In genomic region chr2:130341562-130342019, GRCh38 we compare ENCODE assay signal across 8 cellular contexts. TPM values are rescaled to one million over a fixed set of nuclear protein-coding genes. Genes with fewer than 3 reads are reported as not detected.
DNase-seq lines count a peak whose midpoint lies in the region; ATAC-seq and TF ChIP-seq lines count a peak whose summit lies in the region.

No MANE protein-coding gene starts in this region.

- peaks cover 3% of the 10 kb centered on the region; the same call in 1 of the 2 replicates for H4K20me1 ChIP-seq in PC-9 (ENCODE audit: insufficient read depth)

- H3K9me3 Mint-ChIP-seq in effector memory CD8-positive, alpha-beta T cell: no peaks in the 10 kb centered on the region
- no peaks in the 10 kb centered on the region for H3K9me3 Mint-ChIP-seq in nephron

- H3K4me3 Mint-ChIP-seq in effector memory CD8-positive, alpha-beta T cell: peak overlapping the region; percentile 95 to 100
- peak overlapping the region; percentile 97 to 100 (median 99) for H3K4me3 Mint-ChIP-seq in nephron

- BruUV-seq in PC-9 (replicated peaks; lab: Mats Ljungman, UMichigan): no TSS peak

- no peak for ATAC-seq in effector memory CD8-positive, alpha-beta T cell (replicated peaks)

- POLR2A ChIA-PET in PC-9 (lab: Charles Lee; ENCODE audit: unreplicated experiment) (interaction anchor here (0.6 kb wide), 1 partner anchor 161 kb away, joined by 22 read pairs; no protein-coding TSS in a partner anchor), HEK293T (lab: Yijun Ruan, JAX) (interaction anchor here (1.6 to 4.0 kb wide), 8 partner anchors 9 to 161 kb away, joined by 5 to 60 read pairs (median 8); partner anchors contain the start of genes PTPN18 and SMPD4)

- peak overlapping the region; percentile 83 for H3K4me2 ChIP-seq in PC-9

- H2AFZ ChIP-seq in PC-9: peak overlapping the region; percentile 99

- H3K4me3 ChIP-seq in GM08714 (ENCODE audit: low read length): peak overlapping the region; percentile 94
- H3K4me3 ChIP-seq in HFF-Myc (replicated peaks; ENCODE audit: low read depth, low read length): peak overlapping the region; percentile 94
- H3K4me3 ChIP-seq in PC-9: peak overlapping the region; percentile 90

- TF ChIP-seq CTCF in HFF-Myc (IDR thresholded peaks at IDR 0.05; ENCODE audit: low read depth, low read length, missing control alignments) (no peak), PC-9 (conservative IDR thresholded peaks at IDR 0.05) (no peak), nephron (IDR thresholded peaks at IDR 0.05; ENCODE audit: unreplicated experiment in 3 of 3) (no peak)

- H3K4me1 ChIP-seq in PC-9 (replicated peaks; ENCODE audit: insufficient read depth): peaks cover 23% of the 10 kb centered on the region

- peaks cover 19% of the 10 kb centered on the region for H3K79me2 ChIP-seq in PC-9 (ENCODE audit: low read depth)

- H3K4me1 Mint-ChIP-seq in effector memory CD8-positive, alpha-beta T cell (ENCODE audit: low read depth in 2 of 2): peaks cover 24 to 32% of the 10 kb centered on the region in 2 donors
- peaks cover 27% of the 10 kb centered on the region for H3K4me1 Mint-ChIP-seq in nephron

- intact Hi-C loops in PC-9 (cut with micrococcal nuclease; ENCODE audit: unreplicated experiment): loop anchor here (1.0 to 2.0 kb wide), 2 partner anchors 31 to 51 kb away; no protein-coding TSS in a partner anchor

- H3K36me3 ChIP-seq in PC-9 (ENCODE audit: low read depth): peaks cover 8% of the 10 kb centered on the region; the same call in 1 of the 2 replicates

- CTCF ChIA-PET in PC-9 (lab: Charles Lee): interaction anchor here (1.0 to 1.7 kb wide), 3 partner anchors 9 to 160 kb away, joined by 3 to 11 read pairs (median 4); partner anchors contain the start of gene SMPD4
- CTCF ChIA-PET in HEK293T (lab: Yijun Ruan, JAX): interaction anchor here (0.9 to 2.1 kb wide), 2 partner anchors 9 to 31 kb away, joined by 3 to 12 read pairs; no protein-coding TSS in a partner anchor

- no peaks in the 10 kb centered on the region for H3K27me3 ChIP-seq in PC-9 (ENCODE audit: insufficient read depth, low read depth)

- no peak overlapping the region for H3K27ac ChIP-seq in PC-9

- DNase-seq in HFF-Myc (ENCODE audit: extremely low read depth, low read depth): no peak
- peak in 1 of 2 experiments; percentile 25 for DNase-seq in PC-9
- no peak for DNase-seq in effector memory CD8-positive, alpha-beta T cell
- no peak for DNase-seq in SKM-1 (lab: John Stamatoyannopoulos, UW; ENCODE audit: unreplicated experiment)
- no peak for DNase-seq in occipital lobe (lab: John Stamatoyannopoulos, UW)
- no peak for DNase-seq in HEK293T (ENCODE audit: extremely low spot score)

- peak overlapping the region; percentile 99 for H3K27ac Mint-ChIP-seq in effector memory CD8-positive, alpha-beta T cell
- peak overlapping the region; percentile 97 to 99 (median 99) for H3K27ac Mint-ChIP-seq in nephron

- peaks cover 41% of the 10 kb centered on the region for H3K36me3 Mint-ChIP-seq in effector memory CD8-positive, alpha-beta T cell (ENCODE audit: insufficient read depth)
- peaks cover 36% of the 10 kb centered on the region for H3K36me3 Mint-ChIP-seq in nephron (ENCODE audit: low read depth)

- no peaks in the 10 kb centered on the region for H3K27me3 Mint-ChIP-seq in effector memory CD8-positive, alpha-beta T cell
- peaks cover 8% of the 10 kb centered on the region for H3K27me3 Mint-ChIP-seq in nephron (ENCODE audit: low read depth)

- peaks cover 11% of the 10 kb centered on the region; the same call in 1 of the 2 replicates for H3F3A ChIP-seq in PC-9 (ENCODE audit: insufficient read depth, low read depth)

- no peaks in the 10 kb centered on the region for H3K9me3 ChIP-seq in PC-9 (ENCODE audit: insufficient read depth, low read depth)

- H3K9me2 ChIP-seq in PC-9 (ENCODE audit: insufficient read depth): no peaks in the 10 kb centered on the region

TF ChIP-seq in HEK293T, 16 proteins besides CTCF, POLR2A, EP300 and RAD21:
- TF ChIP-seq FOXM1 (IDR thresholded peaks at IDR 0.05; ENCODE audit: borderline replicate concordance): no peak
- no peak for TF ChIP-seq SP1 (IDR thresholded peaks at IDR 0.05)
- TF ChIP-seq BHLHE40 (IDR thresholded peaks at IDR 0.05; ENCODE audit: borderline replicate concordance): no peak
- TF ChIP-seq LEF1 (IDR thresholded peaks at IDR 0.05; ENCODE audit: borderline replicate concordance): no peak
- TF ChIP-seq L3MBTL2 (conservative IDR thresholded peaks at IDR 0.05): no peak
- TF ChIP-seq ELF4 (IDR thresholded peaks at IDR 0.05): no peak
- no peak for TF ChIP-seq PKNOX1 (IDR thresholded peaks at IDR 0.05)
- TF ChIP-seq TARDBP (IDR thresholded peaks at IDR 0.05): no peak

RNA-seq across cellular contexts. Expression of gene IMP4, which starts 1.1 kb away (rescaled TPM):
- 76.8 and 82.6 TPM in 2 replicates for total RNA-seq in PC-9 (2021)
- 36.7 TPM for total RNA-seq in occipital lobe

RNA-seq across cellular contexts. Expression of gene PTPN18, which starts 14.3 kb away (rescaled TPM):
- 54.5 and 55.9 TPM in 2 replicates for total RNA-seq in PC-9 (2021)
- 16.7 TPM for total RNA-seq in occipital lobe
